Comparison of ENCODE assay signal across 21 cellular contexts in the genomic region with DNA sequence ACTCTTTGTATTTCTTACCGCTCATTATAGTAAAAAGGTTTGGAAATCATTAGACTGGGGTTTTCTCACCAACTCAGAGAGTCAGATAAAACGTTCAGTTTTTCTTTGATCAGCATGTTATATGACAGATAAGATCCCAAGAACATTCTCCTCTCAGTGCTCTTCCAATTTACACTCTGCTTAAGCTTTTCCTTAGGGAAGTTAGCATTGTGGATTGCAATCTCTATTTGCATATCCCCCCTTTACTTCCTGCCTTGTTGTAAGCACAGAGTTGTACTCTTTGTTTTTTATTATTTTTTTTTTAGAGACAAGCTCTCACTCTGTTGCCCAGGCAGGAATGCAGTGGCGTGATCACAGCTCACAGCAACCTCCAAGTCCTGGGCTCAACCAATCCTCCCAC. TPM values are rescaled to one million over a fixed set of nuclear protein-coding genes. Genes with fewer than 3 reads are reported as not detected.
A peak's percentile ranks its signal among the peaks of the same experiment; 100 is the strongest.
DNase-seq lines count a peak whose midpoint lies in the region; ATAC-seq, FAIRE-seq and TF ChIP-seq lines count a peak whose summit lies in the region.
"Had no signal": no experiment of that assay in that cellular context is flagged by ENCODE, and none has a peak within 500 bp of the region (broad histone marks: within the 10 kb centered on the region; RNA-seq: fewer than 3 reads in every experiment).

No MANE protein-coding gene starts in this region.

- no peak overlapping the region for H2AK5ac ChIP-seq in mesenchymal stem cell (ENCODE audit: low read length, severe bottlenecking)

- ATAC-seq in GM23338 (no peak), HG02852 (IDR thresholded peaks at IDR 0.05; ENCODE audit: unreplicated experiment) (no peak)
- ATAC-seq: HCT116, HepG2 had no signal

- H3K79me1 ChIP-seq in mesenchymal stem cell (replicated peaks; ENCODE audit: low read length, poor library complexity, severe bottlenecking) = no peaks in the 10 kb centered on the region

- no peaks in the 10 kb centered on the region for H3K27me3 Mint-ChIP-seq in GM23338 (ENCODE audit: insufficient read depth, low read depth, poor library complexity)
- H3K27me3 Mint-ChIP-seq in astrocyte (ENCODE audit: low read depth, unreplicated experiment) = no peaks in the 10 kb centered on the region
- H3K27me3 Mint-ChIP-seq: CD4-positive, alpha-beta T cell; IgD-negative memory B cell had no signal

- FAIRE-seq in astrocyte (lab: Jason Lieb, UNC) = no peak
- FAIRE-seq: A204.1, D721Med, GM12892, H54, HepG2 had no signal

- H3K9me2 ChIP-seq in GM23338 (ENCODE audit: insufficient read depth) = no peaks in the 10 kb centered on the region

- no peak overlapping the region for H3K23ac ChIP-seq in mesenchymal stem cell (ENCODE audit: low read length in 2 of 2)

- H3K27ac Mint-ChIP-seq in GM23338 (no peak overlapping the region), astrocyte (ENCODE audit: unreplicated experiment) (peak overlapping the region; percentile 14)
- H3K27ac Mint-ChIP-seq: CD4-positive, alpha-beta T cell; HFFc6; IgD-negative memory B cell had no signal

- H3K4me2 ChIP-seq in GM23338 (no peak overlapping the region), astrocyte (ENCODE audit: low read length) (no peak overlapping the region), mesenchymal stem cell (ENCODE audit: low read length, poor library complexity, severe bottlenecking) (no peak overlapping the region)

- H3K4me1 ChIP-seq in GM23338 (ENCODE audit: insufficient read depth) (peaks cover 5% of the 10 kb centered on the region; the same call in 1 of the 2 replicates), astrocyte (ENCODE audit: insufficient read depth, low read length) (peaks cover 4% of the 10 kb centered on the region), mesenchymal stem cell (ENCODE audit: control insufficient read depth, insufficient read depth, low read depth, low read length) (no peaks in the 10 kb centered on the region)
- H3K4me1 ChIP-seq: Caco-2 had no signal

- 79% methylated on average over 2 of the region's 3 CpGs for WGBS in mesenchymal stem cell

- H4K20me1 ChIP-seq in GM23338 (replicated peaks; ENCODE audit: insufficient read depth) = no peaks in the 10 kb centered on the region
- H4K20me1 ChIP-seq in astrocyte (ENCODE audit: insufficient read depth, low read length) = no peaks in the 10 kb centered on the region

- H3K27ac ChIP-seq in GM23338 (ENCODE audit: low read depth) = no peak overlapping the region
- H3K27ac ChIP-seq in astrocyte (ENCODE audit: low read depth, low read length) = no peak overlapping the region
- H3K27ac ChIP-seq in mesenchymal stem cell (ENCODE audit: low read length, poor library complexity, severe bottlenecking) = no peak overlapping the region
- H3K27ac ChIP-seq: C4-2B had no signal

- DNase-seq in GM23338 (ENCODE audit: low spot score) (peak; percentile 10), astrocyte (ENCODE audit: low read depth) (no peak), mesenchymal stem cell (no peak), NCI-H146 (lab: John Stamatoyannopoulos, UW) (no peak), NCI-H1436 treated with DMSO at 0.1 percent for 48 hours (lab: John Stamatoyannopoulos, UW) (no peak), SHP77 treated with DMSO at 0.1 percent for 48 hours (lab: John Stamatoyannopoulos, UW) (no peak)
- DNase-seq: AML-193; Caco-2; CD4-positive, alpha-beta T cell; GDM1; HFFc6; KBM-7 had no signal

- no peaks in the 10 kb centered on the region for H3K79me2 ChIP-seq in GM23338 (replicated peaks; ENCODE audit: insufficient read depth)
- no peaks in the 10 kb centered on the region for H3K79me2 ChIP-seq in astrocyte (ENCODE audit: insufficient read depth, low read length)

- H3K36me3 Mint-ChIP-seq in GM23338 (ENCODE audit: low read depth) = no peaks in the 10 kb centered on the region
- no peaks in the 10 kb centered on the region for H3K36me3 Mint-ChIP-seq in astrocyte (ENCODE audit: low read depth, unreplicated experiment)

- H3K4me3 Mint-ChIP-seq in GM23338 (no peak overlapping the region), astrocyte (ENCODE audit: unreplicated experiment) (no peak overlapping the region)
- H3K4me3 Mint-ChIP-seq: CD4-positive, alpha-beta T cell; HFFc6; IgD-negative memory B cell had no signal

- no peak overlapping the region for H3K14ac ChIP-seq in mesenchymal stem cell (ENCODE audit: low read length in 2 of 2)

- no peak overlapping the region for H2BK120ac ChIP-seq in mesenchymal stem cell (ENCODE audit: low read depth, low read length)

- H4K8ac ChIP-seq in mesenchymal stem cell (ENCODE audit: low read length) = peak overlapping the region; percentile 60

- no peak overlapping the region for H4K91ac ChIP-seq in mesenchymal stem cell (ENCODE audit: low read length)

- no peak overlapping the region for H3K4ac ChIP-seq in mesenchymal stem cell (ENCODE audit: low read depth in 1 of 2, low read length in 2 of 2)

- H2BK5ac ChIP-seq in mesenchymal stem cell (ENCODE audit: low read depth, low read length, poor library complexity, severe bottlenecking) = no peak overlapping the region

- H3K36me3 ChIP-seq in GM23338 (ENCODE audit: insufficient read depth) (no peaks in the 10 kb centered on the region), astrocyte (ENCODE audit: insufficient read depth, low read length) (no peaks in the 10 kb centered on the region), mesenchymal stem cell (ENCODE audit: control insufficient read depth in 1 of 2, insufficient read depth in 2 of 2, low read depth in 1 of 2, low read length in 2 of 2) (no peaks in the 10 kb centered on the region)

- TF ChIP-seq CTCF in GM23338 (conservative IDR thresholded peaks at IDR 0.05; ENCODE audit: low read depth in 2 of 2) (no peak), astrocyte (IDR thresholded peaks at IDR 0.05; ENCODE audit: insufficient read depth, low read depth, low read length) (no peak)

- no peaks in the 10 kb centered on the region for H3K27me3 ChIP-seq in GM23338 (ENCODE audit: insufficient read depth)
- H3K27me3 ChIP-seq in astrocyte (ENCODE audit: insufficient read depth, low read length) = no peaks in the 10 kb centered on the region
- no peaks in the 10 kb centered on the region for H3K27me3 ChIP-seq in mesenchymal stem cell (ENCODE audit: control insufficient read depth in 1 of 2, insufficient read depth in 1 of 2, low read length in 2 of 2)

- H3K9me3 ChIP-seq in astrocyte (ENCODE audit: insufficient read depth, low read depth, low read length) (no peaks in the 10 kb centered on the region), mesenchymal stem cell (ENCODE audit: control insufficient read depth, low read length) (no peaks in the 10 kb centered on the region)
- H3K9me3 ChIP-seq: Caco-2 had no signal

- H3K9ac ChIP-seq in astrocyte (ENCODE audit: low read length) (no peak overlapping the region), mesenchymal stem cell (ENCODE audit: low read length) (no peak overlapping the region)

- H2BK15ac ChIP-seq in mesenchymal stem cell (ENCODE audit: low read depth, poor library complexity, severe bottlenecking) = no peak overlapping the region

- H2AFZ ChIP-seq in GM23338 (peak overlapping the region; percentile 86; the same call in 1 of the 2 replicates), astrocyte (ENCODE audit: low read depth, low read length) (no peak overlapping the region), mesenchymal stem cell (ENCODE audit: low read depth, low read length) (no peak overlapping the region)

- H3K9me3 Mint-ChIP-seq in GM23338 (no peaks in the 10 kb centered on the region), astrocyte (ENCODE audit: unreplicated experiment) (no peaks in the 10 kb centered on the region)
- H3K9me3 Mint-ChIP-seq: CD4-positive, alpha-beta T cell; HFFc6; IgD-negative memory B cell had no signal

- no peak overlapping the region for H3K4me3 ChIP-seq in GM23338
- H3K4me3 ChIP-seq in astrocyte (ENCODE audit: insufficient read depth, low read depth, low read length) = no peak overlapping the region
- H3K4me3 ChIP-seq in mesenchymal stem cell (ENCODE audit: insufficient read depth in 1 of 2, low read depth in 1 of 2, low read length in 2 of 2) = no peak overlapping the region

- H2BK12ac ChIP-seq in mesenchymal stem cell (ENCODE audit: low read length in 2 of 2) = no peak overlapping the region

- H3K4me1 Mint-ChIP-seq in GM23338 (peaks cover 4% of the 10 kb centered on the region; the same call in 2 of the 3 replicates), astrocyte (ENCODE audit: low read depth, unreplicated experiment) (no peaks in the 10 kb centered on the region)

- H3K18ac ChIP-seq in mesenchymal stem cell (ENCODE audit: low read depth in 1 of 2, low read length in 2 of 2) = no peak overlapping the region

- no peaks in the 10 kb centered on the region for H3F3A ChIP-seq in GM23338 (replicated peaks; ENCODE audit: low read depth)

TF ChIP-seq in GM23338, 12 proteins besides CTCF, POLR2A, EP300 and RAD21 (continues in another document):
- TF ChIP-seq EZH2 (IDR thresholded peaks at IDR 0.05; ENCODE audit: low read depth, unreplicated experiment) (no peak), CREB1 (CRISPR knock-in tag; IDR thresholded peaks at IDR 0.05; ENCODE audit: low read depth) (no peak), ZNF331 (CRISPR knock-in tag; IDR thresholded peaks at IDR 0.05; ENCODE audit: low read depth) (no peak)
- TF ChIP-seq, protein P1, sequence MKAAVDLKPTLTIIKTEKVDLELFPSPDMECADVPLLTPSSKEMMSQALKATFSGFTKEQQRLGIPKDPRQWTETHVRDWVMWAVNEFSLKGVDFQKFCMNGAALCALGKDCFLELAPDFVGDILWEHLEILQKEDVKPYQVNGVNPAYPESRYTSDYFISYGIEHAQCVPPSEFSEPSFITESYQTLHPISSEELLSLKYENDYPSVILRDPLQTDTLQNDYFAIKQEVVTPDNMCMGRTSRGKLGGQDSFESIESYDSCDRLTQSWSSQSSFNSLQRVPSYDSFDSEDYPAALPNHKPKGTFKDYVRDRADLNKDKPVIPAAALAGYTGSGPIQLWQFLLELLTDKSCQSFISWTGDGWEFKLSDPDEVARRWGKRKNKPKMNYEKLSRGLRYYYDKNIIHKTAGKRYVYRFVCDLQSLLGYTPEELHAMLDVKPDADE (IDR thresholded peaks at IDR 0.05) = no peak

RNA-seq across cellular contexts. Expression of a gene that starts 11.4 kb away (rescaled TPM):
- total RNA-seq in GM23338 (2014; rRNA removed; shearing (Covaris generic)) = 0.07 and 0.70 TPM in 2 replicates
- 0.30 and 0.76 TPM in 2 replicates for polyA plus RNA-seq in GM23338 (2016; fragmentation: Nextera tagmentation; extraction: Ambion mirVana)
- total RNA-seq in astrocyte = 0.62 and 1.1 TPM in 2 replicates
- polyA plus RNA-seq in mesenchymal stem cell (2013, experiment 1 of 2) = 0.88 TPM
- polyA plus RNA-seq in mesenchymal stem cell (2013, experiment 2 of 2) = 0.74 TPM
- total RNA-seq: HepG2 had no signal
- polyA plus RNA-seq: HepG2 had no signal
